ENCODE assay signal across 12 cellular contexts in genomic region chr5:42745426-42745825, GRCh38. TPM values are rescaled to one million over a fixed set of nuclear protein-coding genes. Genes with fewer than 3 reads are reported as not detected.
DNase-seq lines count a peak whose midpoint lies in the region; ATAC-seq and TF ChIP-seq lines count a peak whose summit lies in the region.
"Had no signal": no experiment of that assay in that cellular context is flagged by ENCODE, and none has a peak within 500 bp of the region (broad histone marks: within the 10 kb centered on the region; RNA-seq: fewer than 3 reads in every experiment).

No MANE protein-coding gene starts in this region.

- peak; percentile 44 for TF ChIP-seq CTCF in AG10803 (conservative IDR thresholded peaks at IDR 0.05; ENCODE audit: low read length)
- TF ChIP-seq CTCF in WERI-Rb-1 (IDR thresholded peaks at IDR 0.05; ENCODE audit: low read depth, low read length), result peak; percentile 40

- no peak overlapping the region for H3K27ac ChIP-seq in WERI-Rb-1
- H3K27ac ChIP-seq: SJSA1 had no signal

- no peaks in the 10 kb centered on the region for H3K36me3 ChIP-seq in H7 (replicated peaks; ENCODE audit: control insufficient read depth, insufficient read depth, low read length)
- H3K36me3 ChIP-seq in WERI-Rb-1, result no peaks in the 10 kb centered on the region
- H3K36me3 ChIP-seq: SJSA1 had no signal

- no peak for DNase-seq in AG10803 (ENCODE audit: low read depth)
- DNase-seq in H7, result peak; percentile 24
- DNase-seq in WERI-Rb-1, result no peak
- DNase-seq in iris pigment epithelial cell (ENCODE audit: low read depth), result peak; percentile 7
- no peak for DNase-seq in GOT3 (lab: John Stamatoyannopoulos, UW)
- DNase-seq in epidermal melanocyte (ENCODE audit: insufficient read length, low spot score), result no peak
- DNase-seq: activated T-cell treated with anti-CD3 and anti-CD28 coated beads, Interleukin-2, amount 50 U/mL, for 24 hours; effector CD4-positive, alpha-beta T cell; stimulated activated CD4-positive, alpha-beta T cell treated with anti-CD3 and anti-CD28 coated beads, Interleukin-1b, Interleukin-23, amount 100 ng/mL, for 48 hours had no signal

- no peak for ATAC-seq in HG02623 (IDR thresholded peaks at IDR 0.05; ENCODE audit: unreplicated experiment)
- no peak for ATAC-seq in GM19351 (IDR thresholded peaks at IDR 0.05; ENCODE audit: unreplicated experiment)

- H3K9me3 ChIP-seq in WERI-Rb-1 (ENCODE audit: severe bottlenecking), result no peaks in the 10 kb centered on the region
- H3K9me3 ChIP-seq: SJSA1 had no signal

- H3K27me3 ChIP-seq in H7 (ENCODE audit: control insufficient read depth, insufficient read depth, low read length), result no peaks in the 10 kb centered on the region
- H3K27me3 ChIP-seq in WERI-Rb-1 (ENCODE audit: insufficient read depth, low read depth, severe bottlenecking), result peaks cover 18% of the 10 kb centered on the region
- H3K27me3 ChIP-seq: SJSA1 had no signal

- H3K4me3 ChIP-seq in AG10803 (ENCODE audit: low read length) (no peak overlapping the region), H7 (ENCODE audit: insufficient read depth, low read depth, low read length) (no peak overlapping the region), WERI-Rb-1 (ENCODE audit: low read depth, low read length) (no peak overlapping the region)
- H3K4me3 ChIP-seq: SJSA1 had no signal

RNA-seq across cellular contexts. Expression of gene CCDC152, which starts 11.2 kb away (rescaled TPM):
- 2.9 and 6.6 TPM in 2 replicates for total RNA-seq in H7 (2014; rRNA removed; shearing (Covaris generic))
- total RNA-seq: SJSA1 had no signal

Comparison
In these comparisons a context has a peak if more than half of its experiments do, and no peak if none do; other contexts are left out.
1. DNase-seq: peak in H7 (single experiment) and iris pigment epithelial cell (single experiment); none in AG10803 (single experiment), WERI-Rb-1 (single experiment), GOT3 (single experiment) and epidermal melanocyte (single experiment).